In the genomic region with DNA sequence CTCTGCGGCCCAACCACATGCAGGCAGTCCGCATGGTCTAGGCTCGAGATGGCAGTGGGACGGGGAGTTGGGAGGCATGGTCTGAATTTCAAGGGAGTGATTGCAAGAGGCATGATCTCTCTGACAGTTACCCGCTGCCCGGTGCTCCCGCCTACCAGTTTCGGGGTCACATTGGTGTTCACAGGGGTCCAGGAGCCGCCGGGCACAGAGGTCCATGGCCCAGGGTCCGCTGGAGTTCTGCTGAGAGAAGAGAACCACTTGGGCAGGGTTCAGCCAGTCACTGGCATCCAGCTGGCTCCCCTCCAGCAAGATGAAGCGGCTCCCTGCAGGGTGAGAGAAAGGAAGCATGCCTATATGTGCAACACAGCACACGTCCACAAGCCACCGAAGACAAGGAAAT, we compare ENCODE assay signal across 25 cellular contexts.
"Had no signal": no experiment of that assay in that cellular context is flagged by ENCODE, and none has a peak within 500 bp of the region (broad histone marks: within the 10 kb centered on the region; RNA-seq: fewer than 3 reads in every experiment).

No MANE protein-coding gene starts in this region.

- H3K4me1 Mint-ChIP-seq: mesothelial cell of epicardium; naive B cell; stimulated activated effector memory CD8-positive, alpha-beta T cell treated with anti-CD3 and anti-CD28 coated beads, Interleukin-12 subunit alpha, Interleukin-12 subunit beta, amount 100 ng/mL, for 72 hours had no signal

- H3K27ac Mint-ChIP-seq: mesothelial cell of epicardium; naive B cell; nephron; neural progenitor cell; stimulated activated effector memory CD8-positive, alpha-beta T cell treated with anti-CD3 and anti-CD28 coated beads, Interleukin-12 subunit alpha, Interleukin-12 subunit beta, amount 100 ng/mL, for 72 hours; type B pancreatic cell had no signal

- H3K4me3 Mint-ChIP-seq: mesothelial cell of epicardium; nephron; neural progenitor cell; stimulated activated effector memory CD8-positive, alpha-beta T cell treated with anti-CD3 and anti-CD28 coated beads, Interleukin-12 subunit alpha, Interleukin-12 subunit beta, amount 100 ng/mL, for 72 hours; type B pancreatic cell had no signal

- H3K9ac ChIP-seq: neural progenitor cell, parathyroid adenoma had no signal

- H3K9me3 Mint-ChIP-seq: mesothelial cell of epicardium, nephron, neural progenitor cell, type B pancreatic cell had no signal

- H3K27ac ChIP-seq: gastrocnemius medialis, left lung, neural progenitor cell, parathyroid adenoma, prostate gland, right atrium auricular region, sigmoid colon, stomach, testis, tibial artery had no signal

- H3K4me3 ChIP-seq: dorsolateral prefrontal cortex, gastrocnemius medialis, left lung, mucosa of descending colon, neural progenitor cell, prostate gland, right atrium auricular region, sigmoid colon, stomach, testis, tibial artery had no signal

- H3K4me1 ChIP-seq: gastrocnemius medialis, left lung, neural progenitor cell, parathyroid adenoma, prostate gland, sigmoid colon, stomach, testis, tibial artery had no signal

- H3K9me3 ChIP-seq: gastrocnemius medialis, left lung, mucosa of descending colon, prostate gland, right atrium auricular region, sigmoid colon, stomach, testis, tibial artery had no signal

- ATAC-seq: gastrocnemius medialis; left cardiac atrium; left lung; mucosa of descending colon; stimulated activated effector memory CD8-positive, alpha-beta T cell treated with anti-CD3 and anti-CD28 coated beads, Interleukin-12 subunit alpha, Interleukin-12 subunit beta, amount 100 ng/mL, for 72 hours had no signal

- H3K27me3 ChIP-seq: dorsolateral prefrontal cortex, gastrocnemius medialis, left lung, neural progenitor cell, right atrium auricular region, sigmoid colon, stomach, testis, tibial artery had no signal

- H3K36me3 ChIP-seq: gastrocnemius medialis, left lung, neural progenitor cell, prostate gland, right atrium auricular region, sigmoid colon, stomach, tibial artery had no signal

- H3K36me3 Mint-ChIP-seq: mesothelial cell of epicardium; naive B cell; stimulated activated effector memory CD8-positive, alpha-beta T cell treated with anti-CD3 and anti-CD28 coated beads, Interleukin-12 subunit alpha, Interleukin-12 subunit beta, amount 100 ng/mL, for 72 hours had no signal

- DNase-seq: effector CD4-positive, alpha-beta T cell; foreskin fibroblast; gastrocnemius medialis; head of caudate nucleus; left cardiac atrium; mesenchymal stem cell; mucosa of descending colon; naive B cell; sigmoid colon; stimulated activated CD4-positive, alpha-beta T cell treated with anti-CD3 and anti-CD28 coated beads, Interleukin-2, amount 100 ng/mL, for 24 hours; stimulated activated CD4-positive, alpha-beta T cell treated with anti-CD3 and anti-CD28 coated beads, Interleukin-4, amount 100 ng/mL, for 24 hours; stimulated activated naive CD4-positive, alpha-beta T cell treated with Interleukin-2 at 50 U/mL for 16 hours; stomach; testis; tibial artery had no signal
